ENCODE assay signal across 25 cellular contexts in genomic region chr13:86825410-86825809, GRCh38.
"Had no signal": no experiment of that assay in that cellular context is flagged by ENCODE, and none has a peak within 500 bp of the region (broad histone marks: within the 10 kb centered on the region; RNA-seq: fewer than 3 reads in every experiment).

No MANE protein-coding gene starts in this region.

- H3K4me1 ChIP-seq: Peyer's patch had no signal

- H3K4me3 Mint-ChIP-seq: activated CD4-positive, alpha-beta memory T cell treated with anti-CD3 and anti-CD28 coated beads for 36 hours; activated CD4-positive, alpha-beta T cell treated with anti-CD3 and anti-CD28 coated beads, Interleukin-2, amount 10 ng/mL, durations not matched to agents 7 days and 5 days; activated naive CD4-positive, alpha-beta T cell treated with anti-CD3 and anti-CD28 coated beads, Interleukin-2, amount 10 ng/mL, durations not matched to agents 7 days and 5 days; activated naive CD8-positive, alpha-beta T cell treated with anti-CD3 and anti-CD28 coated beads for 36 hours; activated T-helper 17 cell treated with anti-CD3 and anti-CD28 coated beads, Interleukin-2, amount 50 U/mL, for 72 hours had no signal

- H3K36me3 ChIP-seq: brain microvascular endothelial cell, cardiac muscle cell, Peyer's patch had no signal

- H3K9me3 Mint-ChIP-seq: activated CD4-positive, alpha-beta T cell treated with anti-CD3 and anti-CD28 coated beads, Interleukin-2, amount 10 ng/mL, durations not matched to agents 7 days and 5 days had no signal

- H3K27me3 Mint-ChIP-seq: activated CD4-positive, alpha-beta memory T cell treated with anti-CD3 and anti-CD28 coated beads for 36 hours; activated CD4-positive, alpha-beta T cell treated with anti-CD3 and anti-CD28 coated beads, Interleukin-2, amount 10 ng/mL, durations not matched to agents 7 days and 5 days; activated naive CD4-positive, alpha-beta T cell treated with anti-CD3 and anti-CD28 coated beads, Interleukin-2, amount 10 ng/mL, durations not matched to agents 7 days and 5 days; activated naive CD8-positive, alpha-beta T cell treated with anti-CD3 and anti-CD28 coated beads for 36 hours; activated T-helper 17 cell treated with anti-CD3 and anti-CD28 coated beads, Interleukin-2, amount 50 U/mL, for 72 hours had no signal

- H3K27ac ChIP-seq: brain microvascular endothelial cell, cardiac muscle cell, Peyer's patch, RWPE1, VCaP had no signal

- H3K27ac Mint-ChIP-seq: activated CD4-positive, alpha-beta memory T cell treated with anti-CD3 and anti-CD28 coated beads for 36 hours; activated CD4-positive, alpha-beta T cell treated with anti-CD3 and anti-CD28 coated beads, Interleukin-2, amount 10 ng/mL, durations not matched to agents 7 days and 5 days; activated naive CD4-positive, alpha-beta T cell treated with anti-CD3 and anti-CD28 coated beads, Interleukin-2, amount 10 ng/mL, durations not matched to agents 7 days and 5 days; activated naive CD8-positive, alpha-beta T cell treated with anti-CD3 and anti-CD28 coated beads for 36 hours; activated T-helper 17 cell treated with anti-CD3 and anti-CD28 coated beads, Interleukin-2, amount 50 U/mL, for 72 hours had no signal

- H3K4me3 ChIP-seq: cardiac muscle cell, Peyer's patch had no signal

- H3K27me3 ChIP-seq: brain microvascular endothelial cell, cardiac muscle cell, Peyer's patch had no signal

- H3K4me1 Mint-ChIP-seq: activated CD4-positive, alpha-beta T cell treated with anti-CD3 and anti-CD28 coated beads, Interleukin-2, amount 10 ng/mL, durations not matched to agents 7 days and 5 days; activated naive CD4-positive, alpha-beta T cell treated with anti-CD3 and anti-CD28 coated beads, Interleukin-2, amount 10 ng/mL, durations not matched to agents 7 days and 5 days; activated naive CD8-positive, alpha-beta T cell treated with anti-CD3 and anti-CD28 coated beads for 36 hours; activated T-helper 17 cell treated with anti-CD3 and anti-CD28 coated beads, Interleukin-2, amount 50 U/mL, for 72 hours had no signal

- H3K36me3 Mint-ChIP-seq: activated CD4-positive, alpha-beta memory T cell treated with anti-CD3 and anti-CD28 coated beads for 36 hours; activated naive CD4-positive, alpha-beta T cell treated with anti-CD3 and anti-CD28 coated beads, Interleukin-2, amount 10 ng/mL, durations not matched to agents 7 days and 5 days; activated naive CD8-positive, alpha-beta T cell treated with anti-CD3 and anti-CD28 coated beads for 36 hours had no signal

- DNase-seq: activated CD4-positive, alpha-beta memory T cell treated with anti-CD3 and anti-CD28 coated beads for 36 hours; activated CD4-positive, alpha-beta T cell treated with anti-CD3 and anti-CD28 coated beads, Interleukin-2, amount 10 ng/mL, durations not matched to agents 7 days and 5 days; activated CD4-positive, CD25-positive, alpha-beta regulatory T cell; activated CD8-positive, alpha-beta memory T cell treated with anti-CD3 and anti-CD28 coated beads for 24 hours; activated gamma-delta T cell; activated naive CD4-positive, alpha-beta T cell treated with anti-CD3 and anti-CD28 coated beads, Interleukin-2, amount 10 ng/mL, durations not matched to agents 7 days and 5 days; activated naive CD8-positive, alpha-beta T cell treated with anti-CD3 and anti-CD28 coated beads for 36 hours; activated T-cell treated with anti-CD3 and anti-CD28 coated beads, Interleukin-2, amount 50 U/mL, for 48 hours; brain microvascular endothelial cell; NCI-H1105 treated with DMSO at 0.1 percent for 48 hours; NCI-H1436 treated with DMSO at 0.1 percent for 48 hours; NCI-H187; NCI-H2081; NCI-H446; NCI-H524; NCI-H774; NK-92 treated with Interleukin-12 subunit alpha and Interleukin-12 subunit beta, amount 100 ng/mL, for 24 hours; OCI-M1; Peyer's patch; Right ventricle myocardium superior; T-helper 2 cell had no signal

- H3K9me3 ChIP-seq: Peyer's patch had no signal
